Comparison of ENCODE assay signal across 20 cellular contexts in the genomic region with DNA sequence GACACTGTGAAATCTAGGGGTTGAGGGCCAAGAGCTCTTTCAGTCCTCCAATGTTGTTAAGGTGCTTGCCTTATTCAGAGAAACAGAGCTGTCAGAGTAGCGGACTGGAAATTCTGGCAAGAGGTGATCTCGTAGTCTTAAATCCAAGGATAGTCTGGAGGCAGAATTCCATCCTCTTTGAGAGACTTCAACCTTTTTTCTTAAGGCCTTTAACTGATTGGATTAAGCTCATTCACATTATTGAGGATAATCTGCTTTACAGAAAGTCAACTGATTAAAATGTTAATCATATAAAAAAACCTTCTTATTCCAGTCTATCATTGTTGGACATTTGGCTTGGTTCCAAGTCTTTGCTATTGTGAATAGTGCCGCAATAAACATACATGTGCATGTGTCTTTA.
DNase-seq lines count a peak whose midpoint lies in the region; ATAC-seq and TF ChIP-seq lines count a peak whose summit lies in the region.
"Had no signal": no experiment of that assay in that cellular context is flagged by ENCODE, and none has a peak within 500 bp of the region (broad histone marks: within the 10 kb centered on the region; RNA-seq: fewer than 3 reads in every experiment).

No MANE protein-coding gene starts in this region.

- H3K36me3 ChIP-seq in HAP-1 (replicated peaks) (no peaks in the 10 kb centered on the region), WERI-Rb-1 (no peaks in the 10 kb centered on the region)
- H3K36me3 ChIP-seq: BE2C had no signal

- no peaks in the 10 kb centered on the region for H3K9me3 Mint-ChIP-seq in activated T-helper 2 cell treated with anti-CD3 and anti-CD28 coated beads, Interferon-gamma antibody, Interleukin-2, Interleukin-4, amounts not matched to agents 10 μg/mL and 5 μg/mL and 100 μg/mL, durations not matched to agents 14 hours and 24 hours and 36 hours

- H3K9me3 ChIP-seq in HAP-1 (no peaks in the 10 kb centered on the region), WERI-Rb-1 (ENCODE audit: severe bottlenecking) (no peaks in the 10 kb centered on the region)
- H3K9me3 ChIP-seq: BE2C had no signal

- in situ Hi-C loops in HAP-1 (cut with MboI; ENCODE audit: low sequenced_read_pairs), result no loop called here

- DNase-seq in NCI-H748 (lab: John Stamatoyannopoulos, UW; ENCODE audit: unreplicated experiment), result peak; percentile 37
- DNase-seq in NCI-H748 treated with DMSO at 0.1 percent for 48 hours (lab: John Stamatoyannopoulos, UW), result no peak
- DNase-seq in HAP-1 (ENCODE audit: low spot score in 2 of 2), result peak; percentile 7 to 65
- DNase-seq in WERI-Rb-1, result peak; percentile 21
- DNase-seq in retinal pigment epithelial cell (ENCODE audit: low read depth), result peak; percentile 85
- no peak for DNase-seq in activated T-helper 2 cell treated with anti-CD3 and anti-CD28 coated beads, Interferon-gamma antibody, Interleukin-2, Interleukin-4, amounts not matched to agents 10 μg/mL and 5 μg/mL and 100 μg/mL, durations not matched to agents 14 hours and 24 hours and 36 hours (ENCODE audit: low spot score)
- DNase-seq: ACHN; BE2C; C1 segment of cervical spinal cord; CD4-positive, CD25-positive, alpha-beta regulatory T cell; CD8-positive, alpha-beta memory T cell; COR-L47; DMS153; DMS79; GF-D8; HFFc6 had no signal

- H3K27me3 Mint-ChIP-seq in activated T-helper 2 cell treated with anti-CD3 and anti-CD28 coated beads, Interferon-gamma antibody, Interleukin-2, Interleukin-4, amounts not matched to agents 10 μg/mL and 5 μg/mL and 100 μg/mL, durations not matched to agents 14 hours and 24 hours and 36 hours (ENCODE audit: low read depth), result no peaks in the 10 kb centered on the region
- H3K27me3 Mint-ChIP-seq: CD4-positive, CD25-positive, alpha-beta regulatory T cell; CD8-positive, alpha-beta memory T cell had no signal

- TF ChIP-seq CTCF in WERI-Rb-1 (IDR thresholded peaks at IDR 0.05; ENCODE audit: low read depth, low read length) (no peak), retinal pigment epithelial cell (conservative IDR thresholded peaks at IDR 0.05; ENCODE audit: low read depth, low read length) (no peak)

- H3K4me1 ChIP-seq in HAP-1, result no peaks in the 10 kb centered on the region
- H3K4me1 ChIP-seq: BE2C had no signal

- H3K36me3 Mint-ChIP-seq in activated T-helper 2 cell treated with anti-CD3 and anti-CD28 coated beads, Interferon-gamma antibody, Interleukin-2, Interleukin-4, amounts not matched to agents 10 μg/mL and 5 μg/mL and 100 μg/mL, durations not matched to agents 14 hours and 24 hours and 36 hours (ENCODE audit: low read depth), result no peaks in the 10 kb centered on the region
- H3K36me3 Mint-ChIP-seq: CD4-positive, CD25-positive, alpha-beta regulatory T cell; CD8-positive, alpha-beta memory T cell had no signal

- H3K4me3 Mint-ChIP-seq in activated T-helper 2 cell treated with anti-CD3 and anti-CD28 coated beads, Interferon-gamma antibody, Interleukin-2, Interleukin-4, amounts not matched to agents 10 μg/mL and 5 μg/mL and 100 μg/mL, durations not matched to agents 14 hours and 24 hours and 36 hours (ENCODE audit: low read depth), result no peak overlapping the region
- H3K4me3 Mint-ChIP-seq: CD4-positive, CD25-positive, alpha-beta regulatory T cell; CD8-positive, alpha-beta memory T cell; HFFc6 had no signal

- intact Hi-C loops in activated T-helper 2 cell treated with anti-CD3 and anti-CD28 coated beads, Interferon-gamma antibody, Interleukin-2, Interleukin-4, amounts not matched to agents 10 μg/mL and 5 μg/mL and 100 μg/mL, durations not matched to agents 14 hours and 24 hours and 36 hours (cut with micrococcal nuclease), result no loop called here

- no peak overlapping the region for H3K27ac ChIP-seq in WERI-Rb-1

- H3K27me3 ChIP-seq in HAP-1 (ENCODE audit: low read depth) (no peaks in the 10 kb centered on the region), WERI-Rb-1 (ENCODE audit: insufficient read depth, low read depth, severe bottlenecking) (no peaks in the 10 kb centered on the region)
- H3K27me3 ChIP-seq: BE2C had no signal

- no peak overlapping the region for H3K4me3 ChIP-seq in HAP-1
- H3K4me3 ChIP-seq in WERI-Rb-1 (ENCODE audit: low read depth, low read length), result no peak overlapping the region
- H3K4me3 ChIP-seq in retinal pigment epithelial cell (ENCODE audit: low read length), result no peak overlapping the region
- H3K4me3 ChIP-seq: GM12878 had no signal

- no peak overlapping the region for H3K27ac Mint-ChIP-seq in activated T-helper 2 cell treated with anti-CD3 and anti-CD28 coated beads, Interferon-gamma antibody, Interleukin-2, Interleukin-4, amounts not matched to agents 10 μg/mL and 5 μg/mL and 100 μg/mL, durations not matched to agents 14 hours and 24 hours and 36 hours
- H3K27ac Mint-ChIP-seq: CD4-positive, CD25-positive, alpha-beta regulatory T cell; CD8-positive, alpha-beta memory T cell; HFFc6 had no signal

- H3K4me1 Mint-ChIP-seq in activated T-helper 2 cell treated with anti-CD3 and anti-CD28 coated beads, Interferon-gamma antibody, Interleukin-2, Interleukin-4, amounts not matched to agents 10 μg/mL and 5 μg/mL and 100 μg/mL, durations not matched to agents 14 hours and 24 hours and 36 hours (ENCODE audit: low read depth), result no peaks in the 10 kb centered on the region
- H3K4me1 Mint-ChIP-seq: CD4-positive, CD25-positive, alpha-beta regulatory T cell; CD8-positive, alpha-beta memory T cell had no signal

- ATAC-seq in HG03159 (IDR thresholded peaks at IDR 0.05; ENCODE audit: unreplicated experiment) (no peak), HG03108 (IDR thresholded peaks at IDR 0.05; ENCODE audit: unreplicated experiment) (no peak)
- ATAC-seq: GM12878, HCT116 had no signal

Comparison
In these comparisons a context has a peak if more than half of its experiments do, and no peak if none do; other contexts are left out.
1. DNase-seq: peak in NCI-H748 (single experiment), HAP-1 (2 of 2), WERI-Rb-1 (single experiment) and retinal pigment epithelial cell (single experiment); none in NCI-H748 treated with DMSO at 0.1 percent for 48 hours (single experiment) and activated T-helper 2 cell treated with anti-CD3 and anti-CD28 coated beads, Interferon-gamma antibody, Interleukin-2, Interleukin-4, amounts not matched to agents 10 μg/mL and 5 μg/mL and 100 μg/mL, durations not matched to agents 14 hours and 24 hours and 36 hours (single experiment).